Comparison of ENCODE assay signal across 14 cellular contexts in genomic region chr9:133907302-133907880, GRCh38.
"Had no signal": no experiment of that assay in that cellular context is flagged by ENCODE, and none has a peak within 500 bp of the region (broad histone marks: within the 10 kb centered on the region; RNA-seq: fewer than 3 reads in every experiment).

No MANE protein-coding gene starts in this region.

- H3K27me3 Mint-ChIP-seq: activated CD4-positive, alpha-beta T cell treated with anti-CD3 and anti-CD28 coated beads, Interleukin-2, amount 10 ng/mL, durations not matched to agents 7 days and 5 days; natural killer cell treated with Interleukin-12 subunit alpha and Interleukin-12 subunit beta and Interleukin-15 and Interleukin-18, amount 100 ng/mL, for 72 hours; stimulated activated naive CD8-positive, alpha-beta T cell treated with anti-CD3 and anti-CD28 coated beads, Interleukin-15, amount 100 ng/mL, for 72 hours had no signal

- H3K4me1 Mint-ChIP-seq: activated CD4-positive, alpha-beta T cell treated with anti-CD3 and anti-CD28 coated beads, Interleukin-2, amount 10 ng/mL, durations not matched to agents 7 days and 5 days; stimulated activated naive CD8-positive, alpha-beta T cell treated with anti-CD3 and anti-CD28 coated beads, Interleukin-15, amount 100 ng/mL, for 72 hours had no signal

- DNase-seq: activated CD4-positive, alpha-beta T cell treated with anti-CD3 and anti-CD28 coated beads, Interleukin-2, amount 10 ng/mL, durations not matched to agents 7 days and 5 days; activated CD8-positive, alpha-beta memory T cell treated with anti-CD3 and anti-CD28 coated beads for 24 hours; aorta; dermis blood vessel endothelial cell; gastrocnemius medialis; heart right ventricle; sigmoid colon; spleen; stimulated activated naive CD8-positive, alpha-beta T cell treated with anti-CD3 and anti-CD28 coated beads, Interleukin-15, amount 100 ng/mL, for 72 hours; upper lobe of right lung had no signal

- FAIRE-seq: bronchial epithelial cell had no signal

- H3K9me3 Mint-ChIP-seq: activated CD4-positive, alpha-beta T cell treated with anti-CD3 and anti-CD28 coated beads, Interleukin-2, amount 10 ng/mL, durations not matched to agents 7 days and 5 days; activated T-helper 1 cell treated with anti-CD3 and anti-CD28 coated beads, Interleukin-12 subunit alpha, Interleukin-12 subunit beta, Interleukin-2, Interleukin-4 antibody, amounts not matched to agents 30 ng/mL and 10 ng/mL and 1 ng/mL, durations not matched to agents 14 hours and 24 hours and 36 hours; natural killer cell treated with Interleukin-12 subunit alpha and Interleukin-12 subunit beta and Interleukin-15 and Interleukin-18, amount 100 ng/mL, for 72 hours; stimulated activated naive CD8-positive, alpha-beta T cell treated with anti-CD3 and anti-CD28 coated beads, Interleukin-15, amount 100 ng/mL, for 72 hours; T-helper 2 cell treated with Interferon-gamma antibody and Interleukin-4, amounts not matched to agents 5 μg/mL and 100 μg/mL, for 36 hours had no signal

- H3K4me3 Mint-ChIP-seq: activated CD4-positive, alpha-beta T cell treated with anti-CD3 and anti-CD28 coated beads, Interleukin-2, amount 10 ng/mL, durations not matched to agents 7 days and 5 days; activated T-helper 1 cell treated with anti-CD3 and anti-CD28 coated beads, Interleukin-12 subunit alpha, Interleukin-12 subunit beta, Interleukin-2, Interleukin-4 antibody, amounts not matched to agents 30 ng/mL and 10 ng/mL and 1 ng/mL, durations not matched to agents 14 hours and 24 hours and 36 hours; natural killer cell treated with Interleukin-12 subunit alpha and Interleukin-12 subunit beta and Interleukin-15 and Interleukin-18, amount 100 ng/mL, for 72 hours; stimulated activated naive CD8-positive, alpha-beta T cell treated with anti-CD3 and anti-CD28 coated beads, Interleukin-15, amount 100 ng/mL, for 72 hours; T-helper 2 cell treated with Interferon-gamma antibody and Interleukin-4, amounts not matched to agents 5 μg/mL and 100 μg/mL, for 36 hours had no signal

- H3K27ac Mint-ChIP-seq: activated CD4-positive, alpha-beta T cell treated with anti-CD3 and anti-CD28 coated beads, Interleukin-2, amount 10 ng/mL, durations not matched to agents 7 days and 5 days; activated T-helper 1 cell treated with anti-CD3 and anti-CD28 coated beads, Interleukin-12 subunit alpha, Interleukin-12 subunit beta, Interleukin-2, Interleukin-4 antibody, amounts not matched to agents 30 ng/mL and 10 ng/mL and 1 ng/mL, durations not matched to agents 14 hours and 24 hours and 36 hours; natural killer cell treated with Interleukin-12 subunit alpha and Interleukin-12 subunit beta and Interleukin-15 and Interleukin-18, amount 100 ng/mL, for 72 hours; T-helper 2 cell treated with Interferon-gamma antibody and Interleukin-4, amounts not matched to agents 5 μg/mL and 100 μg/mL, for 36 hours had no signal

- H3K36me3 Mint-ChIP-seq: natural killer cell treated with Interleukin-12 subunit alpha and Interleukin-12 subunit beta and Interleukin-15 and Interleukin-18, amount 100 ng/mL, for 72 hours had no signal
